ENCODE assay signal across 33 cellular contexts in genomic region chr10:35659456-35659855, GRCh38. TPM values are rescaled to one million over a fixed set of nuclear protein-coding genes. Genes with fewer than 3 reads are reported as not detected.
"Had no signal": no experiment of that assay in that cellular context is flagged by ENCODE, and none has a peak within 500 bp of the region (broad histone marks: within the 10 kb centered on the region; RNA-seq: fewer than 3 reads in every experiment).

No MANE protein-coding gene starts in this region.

- H3K4me1 ChIP-seq: ascending aorta had no signal

- H3K9me3 ChIP-seq: ascending aorta had no signal

- H3K36me3 ChIP-seq: ascending aorta, cardiac muscle cell had no signal

- DNase-seq: activated CD4-positive, alpha-beta memory T cell treated with anti-CD3 and anti-CD28 coated beads for 36 hours; activated CD4-positive, alpha-beta T cell treated with anti-CD3 and anti-CD28 coated beads for 4 hours; activated CD4-positive, alpha-beta T cell treated with anti-CD3 and anti-CD28 coated beads, Interleukin-2, amount 10 ng/mL, durations not matched to agents 24 days and 14 days; activated CD4-positive, alpha-beta T cell treated with anti-CD3 and anti-CD28 coated beads, Interleukin-2, amount 50 U/mL, for 1 hour; activated CD4-positive, alpha-beta T cell treated with anti-CD3 and anti-CD28 coated beads, Interleukin-2, amount 50 U/mL, for 4 hours; activated CD4-positive, CD25-positive, alpha-beta regulatory T cell; activated CD8-positive, alpha-beta memory T cell treated with anti-CD3 and anti-CD28 coated beads, Interleukin-2, amount 50 U/mL, for 4 hours; activated CD8-positive, alpha-beta T cell treated with anti-CD3 and anti-CD28 coated beads for 36 hours; activated effector memory CD4-positive, alpha-beta T cell treated with anti-CD3 and anti-CD28 coated beads, Interleukin-2, amount 50 U/mL, for 16 hours; activated naive CD4-positive, alpha-beta T cell treated with anti-CD3 and anti-CD28 coated beads, Interleukin-2, amount 10 ng/mL, durations not matched to agents 7 days and 5 days; activated naive CD4-positive, alpha-beta T cell treated with Interleukin-2 at 50 U/mL for 16 hours; activated naive CD8-positive, alpha-beta T cell treated with anti-CD3 and anti-CD28 coated beads, Interleukin-2, amount 10 ng/mL, durations not matched to agents 7 days and 5 days; activated naive CD8-positive, alpha-beta T cell treated with anti-CD3 and anti-CD28 coated beads, Interleukin-2, amount 50 U/mL, for 24 hours; activated T-cell treated with anti-CD3 and anti-CD28 coated beads for 4 hours; activated T-cell treated with anti-CD3 and anti-CD28 coated beads, Interleukin-2, amount 50 U/mL, for 1 hour; activated T-cell treated with anti-CD3 and anti-CD28 coated beads, Interleukin-2, amount 50 U/mL, for 4 hours; activated T-cell treated with anti-CD3 and anti-CD28 coated beads, Interleukin-2, amount 50 U/mL, for 72 hours; amygdala; anterior cingulate cortex; caudate nucleus; cerebellar nuclear complex; T-helper 1 cell; T-helper 2 cell; T-helper 9 cell had no signal

- H3K27ac ChIP-seq: ascending aorta, cardiac muscle cell, VCaP had no signal

- FAIRE-seq: bronchial epithelial cell, TTC549 had no signal

- H3K27me3 ChIP-seq: ascending aorta, cardiac muscle cell had no signal

- H3K4me3 ChIP-seq: ascending aorta, cardiac muscle cell had no signal

- ATAC-seq: activated CD4-positive, CD25-positive, alpha-beta regulatory T cell treated with anti-CD3 and anti-CD28 coated beads, Interleukin-2, amount 50 U/mL, for 24 hours; activated CD8-positive, alpha-beta T cell treated with anti-CD3 and anti-CD28 coated beads for 36 hours; activated naive CD8-positive, alpha-beta T cell treated with anti-CD3 and anti-CD28 coated beads, Interleukin-2, amount 50 U/mL, for 24 hours; activated T-cell treated with anti-CD3 and anti-CD28 coated beads, Interleukin-2, amount 50 U/mL, for 4 hours; activated T-cell treated with anti-CD3 and anti-CD28 coated beads, Interleukin-2, amount 50 U/mL, for 72 hours; activated T-helper 17 cell treated with anti-CD3 and anti-CD28 coated beads, Interleukin-2, amount 50 U/mL, for 72 hours had no signal

RNA-seq across cellular contexts. Expression of gene GJD4, which starts 54.3 kb away (rescaled TPM):
- total RNA-seq: activated CD4-positive, alpha-beta memory T cell treated with anti-CD3 and anti-CD28 coated beads for 36 hours; activated CD4-positive, alpha-beta T cell treated with anti-CD3 and anti-CD28 coated beads, Interleukin-2, amount 10 ng/mL, durations not matched to agents 24 days and 14 days; activated CD8-positive, alpha-beta memory T cell treated with anti-CD3 and anti-CD28 coated beads for 36 hours; activated CD8-positive, alpha-beta T cell treated with anti-CD3 and anti-CD28 coated beads for 36 hours; activated naive CD8-positive, alpha-beta T cell treated with anti-CD3 and anti-CD28 coated beads, Interleukin-2, amount 10 ng/mL, durations not matched to agents 7 days and 5 days; activated T-cell treated with anti-CD3 and anti-CD28 coated beads, Interleukin-2, amount 50 U/mL, for 4 hours; activated T-cell treated with anti-CD3 and anti-CD28 coated beads, Interleukin-2, amount 50 U/mL, for 72 hours; activated T-helper 1 cell treated with anti-CD3 and anti-CD28 coated beads, Interleukin-12 subunit alpha, Interleukin-12 subunit beta, Interleukin-2, Interleukin-4 antibody, amounts not matched to agents 30 ng/mL and 10 ng/mL and 1 ng/mL, durations not matched to agents 14 hours and 24 hours and 36 hours; ascending aorta; bronchial epithelial cell had no signal
- polyA plus RNA-seq: cardiac muscle cell had no signal
